In the genomic region with DNA sequence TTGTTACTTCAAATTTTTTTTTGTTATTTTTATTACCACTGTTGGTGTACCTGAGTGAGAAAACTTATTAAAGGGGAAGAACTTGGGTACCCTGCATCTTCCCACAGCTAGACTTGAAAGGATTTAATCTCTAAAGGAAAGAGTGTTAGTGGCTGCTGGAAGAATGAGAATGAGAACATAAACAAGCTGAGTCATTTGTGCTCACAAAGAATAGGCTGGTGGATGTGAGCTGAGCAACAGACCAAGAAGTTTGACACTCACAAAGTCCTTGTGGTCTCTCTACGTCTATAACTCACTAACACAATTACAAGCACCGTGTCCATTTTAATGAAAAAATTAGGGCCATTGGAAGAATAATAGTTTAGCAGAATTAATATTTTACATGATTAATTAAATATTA, we compare ENCODE assay signal across 23 cellular contexts.
"Had no signal": no experiment of that assay in that cellular context is flagged by ENCODE, and none has a peak within 500 bp of the region (broad histone marks: within the 10 kb centered on the region; RNA-seq: fewer than 3 reads in every experiment).

No MANE protein-coding gene starts in this region.

- H3K4me3 ChIP-seq: coronary artery, heart left ventricle, left ventricle myocardium inferior, lower lobe of right lung, right atrium auricular region, sigmoid colon, skin epidermis, stomach, thoracic aorta, transverse colon had no signal

- H3K27ac ChIP-seq: coronary artery, heart left ventricle, left ventricle myocardium inferior, lower lobe of right lung, neutrophil, right atrium auricular region, sigmoid colon, skin epidermis, stomach, thoracic aorta, transverse colon had no signal

- H3K27me3 ChIP-seq: heart left ventricle, neutrophil, right atrium auricular region, sigmoid colon, stomach, transverse colon had no signal

- H3K4me1 Mint-ChIP-seq: memory B cell had no signal

- ATAC-seq: heart left ventricle; lower lobe of right lung; natural killer cell treated with Interleukin-12 subunit alpha and Interleukin-12 subunit beta and Interleukin-15 and Interleukin-18, amount 100 ng/mL, for 72 hours had no signal

- FAIRE-seq: frontal cortex, islet of Langerhans had no signal

- DNase-seq: effector CD4-positive, alpha-beta T cell; heart left ventricle; hippocampal formation; left ventricle myocardium inferior; lower lobe of right lung; midbrain; posterior cingulate gyrus; sigmoid colon; stimulated activated CD4-positive, alpha-beta T cell treated with anti-CD3 and anti-CD28 coated beads, Interleukin-2, amount 100 ng/mL, for 24 hours; stimulated activated CD4-positive, alpha-beta T cell treated with anti-CD3 and anti-CD28 coated beads, Interleukin-4, amount 100 ng/mL, for 4 hours; stimulated activated naive CD4-positive, alpha-beta T cell; stomach; substantia nigra; transverse colon had no signal

- H3K27me3 Mint-ChIP-seq: memory B cell; natural killer cell treated with Interleukin-12 subunit alpha and Interleukin-12 subunit beta and Interleukin-15 and Interleukin-18, amount 100 ng/mL, for 72 hours had no signal

- H3K4me1 ChIP-seq: heart left ventricle, left ventricle myocardium inferior, lower lobe of right lung, right atrium auricular region, sigmoid colon, stomach, transverse colon had no signal

- H3K27ac Mint-ChIP-seq: memory B cell; natural killer cell treated with Interleukin-12 subunit alpha and Interleukin-12 subunit beta and Interleukin-15 and Interleukin-18, amount 100 ng/mL, for 72 hours had no signal

- H3K36me3 ChIP-seq: heart left ventricle, left ventricle myocardium inferior, lower lobe of right lung, neutrophil, right atrium auricular region, sigmoid colon, stomach, thoracic aorta, transverse colon had no signal

- H3K36me3 Mint-ChIP-seq: memory B cell; natural killer cell treated with Interleukin-12 subunit alpha and Interleukin-12 subunit beta and Interleukin-15 and Interleukin-18, amount 100 ng/mL, for 72 hours had no signal

- H3K4me3 Mint-ChIP-seq: memory B cell; natural killer cell treated with Interleukin-12 subunit alpha and Interleukin-12 subunit beta and Interleukin-15 and Interleukin-18, amount 100 ng/mL, for 72 hours had no signal

- H3K9me3 ChIP-seq: lower lobe of right lung, neutrophil, sigmoid colon, stomach, thoracic aorta, transverse colon had no signal
